In the genomic region with DNA sequence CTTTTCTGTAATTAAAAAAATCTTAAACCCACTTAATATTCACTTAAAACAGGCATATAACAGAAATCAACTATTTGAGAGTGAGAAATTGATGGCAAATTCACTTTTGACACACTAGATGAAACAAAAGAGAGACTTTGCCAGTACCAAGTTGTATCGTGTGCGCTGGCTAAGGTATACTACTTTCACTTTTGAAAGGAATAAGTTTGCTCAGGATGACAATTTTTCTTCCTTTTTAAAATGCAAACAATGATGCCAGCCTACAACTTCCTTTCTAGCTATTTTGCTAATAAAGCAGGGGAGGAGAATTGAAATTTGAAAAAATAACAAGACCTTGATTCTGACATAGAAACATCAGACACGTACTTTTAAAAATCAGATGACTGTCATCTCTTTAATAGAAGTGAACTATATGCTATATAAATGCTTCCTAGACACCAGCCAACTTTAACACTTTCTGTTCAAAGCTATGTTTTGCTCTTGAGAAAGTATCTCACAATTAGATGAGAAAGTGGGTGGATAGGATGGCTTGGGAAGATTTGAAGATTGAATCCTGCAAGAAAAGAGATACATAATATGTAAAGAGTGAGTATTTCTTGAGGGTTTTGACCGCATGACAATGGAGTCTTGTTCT, we compare ENCODE assay signal across 11 cellular contexts. TPM values are rescaled to one million over a fixed set of nuclear protein-coding genes. Genes with fewer than 3 reads are reported as not detected.
DNase-seq lines count a peak whose midpoint lies in the region; ATAC-seq and TF ChIP-seq lines count a peak whose summit lies in the region.
"Had no signal": no experiment of that assay in that cellular context is flagged by ENCODE, and none has a peak within 500 bp of the region (broad histone marks: within the 10 kb centered on the region; RNA-seq: fewer than 3 reads in every experiment).

No MANE protein-coding gene starts in this region.

- H3K36me3 Mint-ChIP-seq in brain, result no peaks in the 10 kb centered on the region

- intact Hi-C loops in left ventricle myocardium inferior (cut with micrococcal nuclease) (no loop called here), left cardiac atrium (cut with DNase I) (no loop called here), posterior cingulate gyrus (cut with DNase I) (loop anchor here (5.0 kb wide), 1 partner anchor 50 kb away; no protein-coding TSS in a partner anchor)

- no peak for DNase-seq in left ventricle myocardium inferior
- no peak for DNase-seq in left cardiac atrium
- no peak for DNase-seq in AG08395 (ENCODE audit: low spot score)
- no peak for DNase-seq in posterior cingulate gyrus
- DNase-seq in amniotic stem cell (lab: John Stamatoyannopoulos, UW), result no peak
- DNase-seq in AML-193 (lab: John Stamatoyannopoulos, UW), result no peak
- DNase-seq: NCI-H1436 treated with DMSO at 0.1 percent for 48 hours had no signal

- H3K4me1 ChIP-seq in left ventricle myocardium inferior, result no peaks in the 10 kb centered on the region
- H3K4me1 ChIP-seq in mucosa of stomach (ENCODE audit: control insufficient read depth, insufficient read depth, low read length), result peaks cover 5% of the 10 kb centered on the region

- H3K9me3 Mint-ChIP-seq in brain, result peaks cover 0 to 3% (median 0%) of the 10 kb centered on the region in 5 experiments
- H3K9me3 Mint-ChIP-seq: GM23338 had no signal

- peak overlapping the region in 4 of 5 experiments; percentile 93 to 98 (median 97) for H3K27ac Mint-ChIP-seq in brain
- H3K27ac Mint-ChIP-seq: GM23338 had no signal

- peak overlapping the region; percentile 18 for H3K9ac ChIP-seq in mucosa of stomach (ENCODE audit: low read length)

- H3K36me3 ChIP-seq in left ventricle myocardium inferior (no peaks in the 10 kb centered on the region), mucosa of stomach (ENCODE audit: control insufficient read depth, insufficient read depth, low read length) (no peaks in the 10 kb centered on the region)

- no peak for ATAC-seq in left cardiac atrium

- H3K4me3 Mint-ChIP-seq in brain, result peak overlapping the region in 4 of 5 experiments; percentile 36 to 87 (median 74)
- H3K4me3 Mint-ChIP-seq: GM23338 had no signal

- peak overlapping the region; percentile 47 for H3K4me3 ChIP-seq in left ventricle myocardium inferior
- no peak overlapping the region for H3K4me3 ChIP-seq in mucosa of stomach (ENCODE audit: low read length)
- H3K4me3 ChIP-seq: GM23338, lung had no signal

- peaks cover 75% of the 10 kb centered on the region for H3K4me1 Mint-ChIP-seq in brain

- H3K9me3 ChIP-seq in left ventricle myocardium inferior (replicated peaks), result no peaks in the 10 kb centered on the region
- H3K9me3 ChIP-seq in mucosa of stomach (ENCODE audit: control insufficient read depth, low read length), result no peaks in the 10 kb centered on the region

- TF ChIP-seq CTCF in left ventricle myocardium inferior (IDR thresholded peaks at IDR 0.05; ENCODE audit: borderline replicate concordance) (no peak), brain (conservative IDR thresholded peaks at IDR 0.05) (no peak)

- H3K27me3 Mint-ChIP-seq in brain, result no peaks in the 10 kb centered on the region

- peaks cover 12% of the 10 kb centered on the region for H3K27me3 ChIP-seq in left ventricle myocardium inferior (ENCODE audit: low read depth)
- no peaks in the 10 kb centered on the region for H3K27me3 ChIP-seq in mucosa of stomach (ENCODE audit: control insufficient read depth, insufficient read depth, low read length)

- H3K27ac ChIP-seq in left ventricle myocardium inferior (replicated peaks), result peak overlapping the region; percentile 72

RNA-seq across cellular contexts. Expression of a gene that starts 41.6 kb away (rescaled TPM):
- total RNA-seq in left ventricle myocardium inferior (0.36 TPM), left cardiac atrium (under 1 TPM; 0.35 to 0.68 TPM)
- polyA plus RNA-seq in brain (ENCODE audit: insufficient read depth, low read depth, low replicate concordance), result not detected
- total RNA-seq: GM23338 had no signal
- polyA plus RNA-seq: GM23338, lung had no signal
